ENCODE assay signal across 11 cellular contexts in genomic region chr6:15410752-15411151, GRCh38.
DNase-seq lines count a peak whose midpoint lies in the region; ATAC-seq and TF ChIP-seq lines count a peak whose summit lies in the region.
"Had no signal": no experiment of that assay in that cellular context is flagged by ENCODE, and none has a peak within 500 bp of the region (broad histone marks: within the 10 kb centered on the region; RNA-seq: fewer than 3 reads in every experiment).

No MANE protein-coding gene starts in this region.

- TF ChIP-seq CTCF in neural progenitor cell (IDR thresholded peaks at IDR 0.05), result no peak

- peaks cover 91% of the 10 kb centered on the region for H3K79me2 ChIP-seq in neural progenitor cell (ENCODE audit: low read depth)

- H2AFZ ChIP-seq in neural progenitor cell (replicated peaks), result no peak overlapping the region

- H4K20me1 ChIP-seq in neural progenitor cell (ENCODE audit: low read depth), result peaks cover 36% of the 10 kb centered on the region

- no peak for DNase-seq in activated CD8-positive, alpha-beta memory T cell treated with anti-CD3 and anti-CD28 coated beads, Interleukin-2, amount 10 ng/mL, durations not matched to agents 7 days and 5 days
- DNase-seq in activated CD8-positive, alpha-beta memory T cell treated with anti-CD3 and anti-CD28 coated beads, Interleukin-2, amount 50 U/mL, for 4 hours, result no peak
- DNase-seq in Kasumi-1 (lab: John Stamatoyannopoulos, UW) (peak; percentile 41 to 52), neural progenitor cell (ENCODE audit: low spot score) (no peak), DMS153 (lab: John Stamatoyannopoulos, UW) (no peak), NCI-H1092 (lab: John Stamatoyannopoulos, UW) (no peak), EL (no peak)
- no peak for DNase-seq in activated T-helper 1 cell treated with anti-CD3 and anti-CD28 coated beads, Interleukin-12 subunit alpha, Interleukin-12 subunit beta, Interleukin-2, Interleukin-4 antibody, amounts not matched to agents 30 ng/mL and 10 ng/mL and 1 ng/mL, durations not matched to agents 14 hours and 24 hours and 36 hours (ENCODE audit: low spot score)
- DNase-seq: erythroblast had no signal

- no peak for ATAC-seq in activated CD8-positive, alpha-beta memory T cell treated with anti-CD3 and anti-CD28 coated beads, Interleukin-2, amount 10 ng/mL, durations not matched to agents 7 days and 5 days

- H3K4me3 ChIP-seq in neural progenitor cell, result no peak overlapping the region
- H3K4me3 ChIP-seq: coronary artery, thoracic aorta had no signal

- peaks cover 18% of the 10 kb centered on the region for H3F3A ChIP-seq in neural progenitor cell (ENCODE audit: low read depth)

- no peaks in the 10 kb centered on the region for H3K9me3 ChIP-seq in neural progenitor cell (ENCODE audit: low read depth)
- H3K9me3 ChIP-seq: thoracic aorta had no signal

- H3K4me1 Mint-ChIP-seq in activated CD8-positive, alpha-beta memory T cell treated with anti-CD3 and anti-CD28 coated beads, Interleukin-2, amount 10 ng/mL, durations not matched to agents 7 days and 5 days, result peaks cover 58% of the 10 kb centered on the region
- peaks cover 80% of the 10 kb centered on the region for H3K4me1 Mint-ChIP-seq in activated T-helper 1 cell treated with anti-CD3 and anti-CD28 coated beads, Interleukin-12 subunit alpha, Interleukin-12 subunit beta, Interleukin-2, Interleukin-4 antibody, amounts not matched to agents 30 ng/mL and 10 ng/mL and 1 ng/mL, durations not matched to agents 14 hours and 24 hours and 36 hours (ENCODE audit: low read depth)
- peaks cover 34% of the 10 kb centered on the region for H3K4me1 Mint-ChIP-seq in neural progenitor cell

- CTCF ChIA-PET in activated CD8-positive, alpha-beta memory T cell treated with anti-CD3 and anti-CD28 coated beads, Interleukin-2, amount 10 ng/mL, durations not matched to agents 7 days and 5 days (lab: Charles Lee), result interaction anchor here (1.3 to 2.3 kb wide), 2 partner anchors 11 to 107 kb away, joined by 3 to 16 read pairs; no protein-coding TSS in a partner anchor

- peak overlapping the region; percentile 13 for H3K27ac ChIP-seq in neural progenitor cell
- H3K27ac ChIP-seq: coronary artery, thoracic aorta had no signal

- peak overlapping the region; percentile 90 for H3K27ac Mint-ChIP-seq in activated CD8-positive, alpha-beta memory T cell treated with anti-CD3 and anti-CD28 coated beads, Interleukin-2, amount 10 ng/mL, durations not matched to agents 7 days and 5 days
- H3K27ac Mint-ChIP-seq in activated T-helper 1 cell treated with anti-CD3 and anti-CD28 coated beads, Interleukin-12 subunit alpha, Interleukin-12 subunit beta, Interleukin-2, Interleukin-4 antibody, amounts not matched to agents 30 ng/mL and 10 ng/mL and 1 ng/mL, durations not matched to agents 14 hours and 24 hours and 36 hours, result peak overlapping the region; percentile 79
- H3K27ac Mint-ChIP-seq in neural progenitor cell, result no peak overlapping the region

- no peak overlapping the region for H3K9ac ChIP-seq in neural progenitor cell

- peak overlapping the region; percentile 30 for H3K4me3 Mint-ChIP-seq in activated CD8-positive, alpha-beta memory T cell treated with anti-CD3 and anti-CD28 coated beads, Interleukin-2, amount 10 ng/mL, durations not matched to agents 7 days and 5 days
- H3K4me3 Mint-ChIP-seq in activated T-helper 1 cell treated with anti-CD3 and anti-CD28 coated beads, Interleukin-12 subunit alpha, Interleukin-12 subunit beta, Interleukin-2, Interleukin-4 antibody, amounts not matched to agents 30 ng/mL and 10 ng/mL and 1 ng/mL, durations not matched to agents 14 hours and 24 hours and 36 hours, result peak overlapping the region; percentile 69
- H3K4me3 Mint-ChIP-seq in neural progenitor cell, result no peak overlapping the region

- intact Hi-C loops in activated T-helper 1 cell treated with anti-CD3 and anti-CD28 coated beads, Interleukin-12 subunit alpha, Interleukin-12 subunit beta, Interleukin-2, Interleukin-4 antibody, amounts not matched to agents 30 ng/mL and 10 ng/mL and 1 ng/mL, durations not matched to agents 14 hours and 24 hours and 36 hours (cut with micrococcal nuclease), result loop anchor here (1.0 kb wide), 1 partner anchor 12 kb away; no protein-coding TSS in a partner anchor

- no peaks in the 10 kb centered on the region for H3K27me3 ChIP-seq in neural progenitor cell

- H3K9me3 Mint-ChIP-seq in activated CD8-positive, alpha-beta memory T cell treated with anti-CD3 and anti-CD28 coated beads, Interleukin-2, amount 10 ng/mL, durations not matched to agents 7 days and 5 days (ENCODE audit: low read depth), result peaks cover 2% of the 10 kb centered on the region
- H3K9me3 Mint-ChIP-seq in activated T-helper 1 cell treated with anti-CD3 and anti-CD28 coated beads, Interleukin-12 subunit alpha, Interleukin-12 subunit beta, Interleukin-2, Interleukin-4 antibody, amounts not matched to agents 30 ng/mL and 10 ng/mL and 1 ng/mL, durations not matched to agents 14 hours and 24 hours and 36 hours, result peaks cover 3% of the 10 kb centered on the region
- H3K9me3 Mint-ChIP-seq in neural progenitor cell, result peaks cover 21% of the 10 kb centered on the region

- H3K36me3 Mint-ChIP-seq in activated CD8-positive, alpha-beta memory T cell treated with anti-CD3 and anti-CD28 coated beads, Interleukin-2, amount 10 ng/mL, durations not matched to agents 7 days and 5 days, result peaks cover 32% of the 10 kb centered on the region
- peaks cover 34% of the 10 kb centered on the region for H3K36me3 Mint-ChIP-seq in activated T-helper 1 cell treated with anti-CD3 and anti-CD28 coated beads, Interleukin-12 subunit alpha, Interleukin-12 subunit beta, Interleukin-2, Interleukin-4 antibody, amounts not matched to agents 30 ng/mL and 10 ng/mL and 1 ng/mL, durations not matched to agents 14 hours and 24 hours and 36 hours (ENCODE audit: low read depth)
- H3K36me3 Mint-ChIP-seq in neural progenitor cell, result peaks cover 55% of the 10 kb centered on the region

- H3K4me1 ChIP-seq in neural progenitor cell, result peaks cover 57% of the 10 kb centered on the region

- no peaks in the 10 kb centered on the region for H3K36me3 ChIP-seq in neural progenitor cell
- H3K36me3 ChIP-seq: thoracic aorta had no signal

- H3K27me3 Mint-ChIP-seq in activated CD8-positive, alpha-beta memory T cell treated with anti-CD3 and anti-CD28 coated beads, Interleukin-2, amount 10 ng/mL, durations not matched to agents 7 days and 5 days, result no peaks in the 10 kb centered on the region
- H3K27me3 Mint-ChIP-seq in activated T-helper 1 cell treated with anti-CD3 and anti-CD28 coated beads, Interleukin-12 subunit alpha, Interleukin-12 subunit beta, Interleukin-2, Interleukin-4 antibody, amounts not matched to agents 30 ng/mL and 10 ng/mL and 1 ng/mL, durations not matched to agents 14 hours and 24 hours and 36 hours (ENCODE audit: insufficient read depth), result no peaks in the 10 kb centered on the region
- no peaks in the 10 kb centered on the region for H3K27me3 Mint-ChIP-seq in neural progenitor cell (ENCODE audit: insufficient read depth, low read depth)

- peak overlapping the region; percentile 33 for H3K4me2 ChIP-seq in neural progenitor cell

Comparison
In these comparisons a context has a peak if more than half of its experiments do, and no peak if none do; other contexts are left out.
1. DNase-seq: peak in Kasumi-1 (2 of 2); none in activated CD8-positive, alpha-beta memory T cell treated with anti-CD3 and anti-CD28 coated beads, Interleukin-2, amount 10 ng/mL, durations not matched to agents 7 days and 5 days (single experiment), activated CD8-positive, alpha-beta memory T cell treated with anti-CD3 and anti-CD28 coated beads, Interleukin-2, amount 50 U/mL, for 4 hours (single experiment), activated T-helper 1 cell treated with anti-CD3 and anti-CD28 coated beads, Interleukin-12 subunit alpha, Interleukin-12 subunit beta, Interleukin-2, Interleukin-4 antibody, amounts not matched to agents 30 ng/mL and 10 ng/mL and 1 ng/mL, durations not matched to agents 14 hours and 24 hours and 36 hours (single experiment), neural progenitor cell (single experiment), DMS153 (single experiment), NCI-H1092 (single experiment) and EL (single experiment).